In the genomic region with DNA sequence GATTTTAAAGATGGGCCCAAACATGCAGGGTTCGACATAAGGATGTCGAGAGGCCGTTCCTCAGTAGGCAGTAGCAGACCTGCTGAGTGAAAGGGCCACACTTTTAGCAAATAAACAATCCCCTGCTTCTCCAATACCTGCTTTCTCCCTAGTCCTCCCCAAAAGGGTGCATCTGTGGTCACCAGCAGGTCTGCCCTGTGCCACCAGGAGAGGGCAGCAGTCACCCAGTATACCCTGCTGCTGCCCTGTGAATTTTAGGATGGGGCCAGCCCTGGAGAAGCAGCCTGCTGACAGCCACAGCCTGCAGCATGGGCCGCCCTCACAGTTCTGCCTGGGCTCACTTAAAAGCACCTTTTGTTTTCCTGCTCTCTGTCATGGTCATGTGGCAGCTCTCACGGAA, we compare ENCODE assay signal across 8 cellular contexts. TPM values are rescaled to one million over a fixed set of nuclear protein-coding genes. Genes with fewer than 3 reads are reported as not detected.
DNase-seq lines count a peak whose midpoint lies in the region; TF ChIP-seq lines count a peak whose summit lies in the region.
"Not testable (repeated sequence)": the region's sequence is repeated elsewhere in the genome, so short reads cannot be mapped to it uniquely, and the experiment has no call there.

No MANE protein-coding gene starts in this region.

- H3K27ac ChIP-seq in spleen = not testable (repeated sequence)

- not testable (repeated sequence) for H3K4me3 ChIP-seq in GM12865 (ENCODE audit: low read depth, low read length); spleen

- peak; percentile 14 for DNase-seq in AG08396 (ENCODE audit: low spot score)
- DNase-seq in GM12865 (ENCODE audit: low read depth) = peak; percentile 65
- DNase-seq in NCI-H1105 treated with DMSO at 0.1 percent for 48 hours (lab: John Stamatoyannopoulos, UW) = peak; percentile 30
- DNase-seq in SK-N-DZ (ENCODE audit: low spot score) = peak; percentile 29
- DNase-seq in activated T-cell treated with anti-CD3 and anti-CD28 coated beads, Interleukin-2, amount 50 U/mL, for 48 hours = peak; percentile 60 to 65
- peak; percentile 17 for DNase-seq in effector CD8-positive, alpha-beta T cell (lab: John Stamatoyannopoulos, UW)
- peak; percentile 43 for DNase-seq in kidney tubule cell (ENCODE audit: low spot score)
- not testable (repeated sequence) for DNase-seq in spleen

- not testable (repeated sequence) for H3K27me3 ChIP-seq in spleen (replicated peaks in 1 of 7)

- 60 to 78% (median 64%) methylated on average over 2 to 5 of the region's 5 CpGs for WGBS in spleen, 5 donors

- TF ChIP-seq CTCF in GM12865 (IDR thresholded peaks at IDR 0.05; ENCODE audit: insufficient read depth, low read depth, low read length, missing control alignments) = peak; percentile 45
- TF ChIP-seq CTCF in spleen (IDR thresholded peaks at IDR 0.05 in 8 of 11, conservative IDR thresholded peaks at IDR 0.05 in 3 of 11) = peak in 8 of 11 experiments; percentile 29 to 70 (median 53)

- not testable (repeated sequence) for H3K9me3 ChIP-seq in spleen

- not testable (repeated sequence) for TF ChIP-seq POLR2A in spleen (IDR thresholded peaks at IDR 0.05)

- H3K36me3 ChIP-seq in spleen = not testable (repeated sequence)

- intact Hi-C loops in spleen (cut with DNase I; ENCODE audit: low total_unique reads) = not testable (repeated sequence)

- H3K4me1 ChIP-seq in spleen = not testable (repeated sequence)

RNA-seq across cellular contexts. Expression of a gene that starts 47.3 kb away (rescaled TPM):
- polyA plus RNA-seq in SK-N-DZ (2014; cell fraction: cytosol; rRNA removed) = not detected in 2 replicates
- polyA plus RNA-seq in SK-N-DZ (2014; cell fraction: nucleus; rRNA removed) = not detected in 2 replicates
- not detected for total RNA-seq in spleen
- not detected for polyA plus RNA-seq in spleen
